In genomic region chr21:31418355-31419001, GRCh38 we compare ENCODE assay signal across 24 cellular contexts.
"Had no signal": no experiment of that assay in that cellular context is flagged by ENCODE, and none has a peak within 500 bp of the region (broad histone marks: within the 10 kb centered on the region; RNA-seq: fewer than 3 reads in every experiment).

No MANE protein-coding gene starts in this region.

- H3K36me3 ChIP-seq: Peyer's patch, SJCRH30 had no signal

- H3K4me3 ChIP-seq: PC-9, Peyer's patch, SJCRH30 had no signal

- H3K4me1 ChIP-seq: Peyer's patch, SJCRH30 had no signal

- H3K27ac ChIP-seq: HL-60, PC-9, Peyer's patch, SJCRH30 had no signal

- H3K27me3 ChIP-seq: Peyer's patch, SJCRH30 had no signal

- H3K4me2 ChIP-seq: PC-9 had no signal

- DNase-seq: KBM-7, MV-4-11, NCI-H1048, NCI-H1105, NCI-H1436, NCI-H1694, NCI-H1930, NCI-H2081, NCI-H2107, NCI-H2227 treated with DMSO at 0.1 percent for 48 hours, NCI-H446, NCI-H510A, NCI-H524 treated with DMSO at 0.1 percent for 48 hours, NCI-H69, NCI-H774, PC-9, Peyer's patch, SHP77 treated with DMSO at 0.1 percent for 48 hours, SJCRH30, T-helper 1 cell had no signal

- ATAC-seq: Right ventricle myocardium inferior, SK-N-SH treated with all-trans-retinoic acid at 6 μM for 48 hours had no signal

- H2AFZ ChIP-seq: PC-9 had no signal

- H3K9me3 ChIP-seq: Peyer's patch, SJCRH30 had no signal

- FAIRE-seq: HTR-8/SVneo had no signal
